In the genomic region with DNA sequence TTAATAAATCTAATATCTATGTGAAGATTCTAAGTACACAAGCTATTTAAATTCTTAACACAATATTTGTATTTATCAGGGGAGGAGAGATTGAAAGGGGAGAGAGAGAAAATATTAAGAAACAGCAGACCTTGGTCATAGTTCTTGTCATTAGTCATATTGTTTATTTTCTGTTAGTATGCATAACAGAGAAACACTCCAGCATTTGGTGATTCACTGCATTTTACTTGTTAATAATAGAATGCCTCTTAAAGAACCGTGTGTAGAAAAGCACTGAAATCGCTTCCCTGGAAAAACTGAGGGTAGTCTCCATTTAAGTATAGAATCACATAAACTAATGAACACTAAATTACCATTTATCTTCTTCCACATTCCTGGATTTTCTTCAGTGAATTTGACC, we compare ENCODE assay signal across 19 cellular contexts.
DNase-seq lines count a peak whose midpoint lies in the region; ATAC-seq and TF ChIP-seq lines count a peak whose summit lies in the region.
"Had no signal": no experiment of that assay in that cellular context is flagged by ENCODE, and none has a peak within 500 bp of the region (broad histone marks: within the 10 kb centered on the region; RNA-seq: fewer than 3 reads in every experiment).

No MANE protein-coding gene starts in this region.

- ATAC-seq in foreskin keratinocyte = peak; percentile 91
- no peak for ATAC-seq in HG03135 (IDR thresholded peaks at IDR 0.05; ENCODE audit: unreplicated experiment)
- ATAC-seq in GM18909 (IDR thresholded peaks at IDR 0.05; ENCODE audit: poor library complexity, unreplicated experiment) = no peak
- ATAC-seq in HG03439 (IDR thresholded peaks at IDR 0.05; ENCODE audit: unreplicated experiment) = no peak
- ATAC-seq: activated CD4-positive, alpha-beta T cell treated with anti-CD3 and anti-CD28 coated beads for 36 hours; gastroesophageal sphincter; GM23338 had no signal

- POLR2A ChIA-PET in MCF 10A (lab: Yijun Ruan, JAX) = interaction anchor here (0.6 to 1.2 kb wide), 3 partner anchors 11 to 228 kb away, joined by 3 to 4 read pairs (median 4); no protein-coding TSS in a partner anchor

- H3K36me3 ChIP-seq in breast epithelium (no peaks in the 10 kb centered on the region), smooth muscle cell (ENCODE audit: low read depth) (no peaks in the 10 kb centered on the region)
- H3K36me3 ChIP-seq: gastroesophageal sphincter, stomach had no signal

- H3K4me3 ChIP-seq in breast epithelium (no peak overlapping the region), smooth muscle cell (no peak overlapping the region)
- H3K4me3 ChIP-seq: gastroesophageal sphincter, GM23338, stomach had no signal

- peak; percentile 51 for DNase-seq in MCF 10A (ENCODE audit: unreplicated experiment)
- no peak for DNase-seq in breast epithelium (ENCODE audit: low spot score in 2 of 2)
- DNase-seq in astrocyte of the hippocampus (ENCODE audit: low read depth, low spot score) = peak; percentile 75
- DNase-seq in foreskin keratinocyte = peak in 1 of 2 donors; percentile 70
- no peak for DNase-seq in smooth muscle cell (lab: John Stamatoyannopoulos, UW; ENCODE audit: unreplicated experiment)
- DNase-seq: 8988T; activated CD4-positive, alpha-beta T cell treated with anti-CD3 and anti-CD28 coated beads for 36 hours; activated naive CD4-positive, alpha-beta T cell; CD8-positive, alpha-beta memory T cell; NCI-H1694 treated with DMSO at 0.1 percent for 48 hours; NCI-H446; nephron progenitor cell; stomach had no signal

- H3K4me3 Mint-ChIP-seq in MCF 10A (ENCODE audit: unreplicated experiment) = no peak overlapping the region
- H3K4me3 Mint-ChIP-seq: activated CD4-positive, alpha-beta T cell treated with anti-CD3 and anti-CD28 coated beads for 36 hours; brain; CD8-positive, alpha-beta memory T cell; GM23338; nephron progenitor cell had no signal

- BruUV-seq in MCF 10A (replicated peaks; lab: Mats Ljungman, UMichigan) = no TSS peak

- H3K9me3 Mint-ChIP-seq in MCF 10A (ENCODE audit: unreplicated experiment) = no peaks in the 10 kb centered on the region
- H3K9me3 Mint-ChIP-seq: GM23338 had no signal

- H3K4me1 Mint-ChIP-seq in MCF 10A (ENCODE audit: insufficient read depth, unreplicated experiment) = peaks cover 9% of the 10 kb centered on the region
- H3K4me1 Mint-ChIP-seq: activated CD4-positive, alpha-beta T cell treated with anti-CD3 and anti-CD28 coated beads for 36 hours; CD8-positive, alpha-beta memory T cell had no signal

- no peaks in the 10 kb centered on the region for H3F3A ChIP-seq in smooth muscle cell (ENCODE audit: low read depth)

- CTCF ChIA-PET in MCF 10A (lab: Yijun Ruan, JAX) = no interaction called here

- no peaks in the 10 kb centered on the region for H3K27me3 Mint-ChIP-seq in MCF 10A (ENCODE audit: insufficient read depth, unreplicated experiment)
- H3K27me3 Mint-ChIP-seq: activated CD4-positive, alpha-beta T cell treated with anti-CD3 and anti-CD28 coated beads for 36 hours had no signal

- 21% methylated on average over 2 of the region's 2 CpGs for WGBS in smooth muscle cell (ENCODE audit: low lambda C conversion rate)

- no peak overlapping the region for H3K9ac ChIP-seq in smooth muscle cell (ENCODE audit: low read depth)

- H3K79me2 ChIP-seq in smooth muscle cell (ENCODE audit: low read depth) = no peaks in the 10 kb centered on the region

- TF ChIP-seq POLR2A in breast epithelium (IDR thresholded peaks at IDR 0.05) = no peak

- H4K20me1 ChIP-seq in smooth muscle cell (ENCODE audit: low read depth) = no peaks in the 10 kb centered on the region

- no peaks in the 10 kb centered on the region for H3K9me3 ChIP-seq in breast epithelium
- no peaks in the 10 kb centered on the region for H3K9me3 ChIP-seq in smooth muscle cell (replicated peaks; ENCODE audit: low read depth)
- H3K9me3 ChIP-seq: stomach had no signal

- no peaks in the 10 kb centered on the region for H3K27me3 ChIP-seq in breast epithelium
- no peaks in the 10 kb centered on the region for H3K27me3 ChIP-seq in foreskin keratinocyte
- H3K27me3 ChIP-seq in smooth muscle cell (ENCODE audit: low read depth) = no peaks in the 10 kb centered on the region
- H3K27me3 ChIP-seq: gastroesophageal sphincter, stomach had no signal

- no peak for TF ChIP-seq CTCF in MCF 10A (IDR thresholded peaks at IDR 0.05; ENCODE audit: unreplicated experiment)
- no peak for TF ChIP-seq CTCF in breast epithelium (IDR thresholded peaks at IDR 0.05)
- no peak for TF ChIP-seq CTCF in foreskin keratinocyte (conservative IDR thresholded peaks at IDR 0.05)
- TF ChIP-seq CTCF in smooth muscle cell (IDR thresholded peaks at IDR 0.05; ENCODE audit: borderline replicate concordance, insufficient read depth, poor library complexity, severe bottlenecking) = no peak

- no peak overlapping the region for H3K4me2 ChIP-seq in smooth muscle cell
- H3K4me2 ChIP-seq: GM23338 had no signal

- H3K27ac ChIP-seq in breast epithelium (no peak overlapping the region), foreskin keratinocyte (no peak overlapping the region), smooth muscle cell (ENCODE audit: low read depth) (peak overlapping the region; percentile 56)
- H3K27ac ChIP-seq: gastroesophageal sphincter, stomach had no signal

- no peaks in the 10 kb centered on the region for H3K36me3 Mint-ChIP-seq in MCF 10A (ENCODE audit: insufficient read depth, unreplicated experiment)
- H3K36me3 Mint-ChIP-seq: brain; CD8-positive, alpha-beta memory T cell had no signal

- H2AFZ ChIP-seq in smooth muscle cell (ENCODE audit: low read depth) = peak overlapping the region; percentile 42

- peak overlapping the region; percentile 87 for H3K27ac Mint-ChIP-seq in MCF 10A (ENCODE audit: low read depth, unreplicated experiment)
- H3K27ac Mint-ChIP-seq: activated CD4-positive, alpha-beta T cell treated with anti-CD3 and anti-CD28 coated beads for 36 hours; brain; CD8-positive, alpha-beta memory T cell; GM23338 had no signal

- H3K4me1 ChIP-seq in breast epithelium (no peaks in the 10 kb centered on the region), foreskin keratinocyte (peaks cover 4% of the 10 kb centered on the region), smooth muscle cell (ENCODE audit: low read depth) (no peaks in the 10 kb centered on the region)
- H3K4me1 ChIP-seq: gastroesophageal sphincter, stomach had no signal

- intact Hi-C loops in MCF 10A (cut with micrococcal nuclease) = no loop called here
- intact Hi-C loops in breast epithelium (cut with DNase I; ENCODE audit: low total_unique reads) = no loop called here

Comparison
In these comparisons a context has a peak if more than half of its experiments do, and no peak if none do; other contexts are left out.
1. DNase-seq: peak in MCF 10A (single experiment) and astrocyte of the hippocampus (single experiment); none in breast epithelium (0 of 2) and smooth muscle cell (single experiment).